Comparison of ENCODE assay signal across 1 cellular context in genomic region chr9:97889941-97890557, GRCh38.
TF ChIP-seq lines count a peak whose summit lies in the region.

No MANE protein-coding gene starts in this region.

TF ChIP-seq in K562, 482 proteins besides CTCF, POLR2A, EP300 and RAD21 (continues in another document):
- TF ChIP-seq, protein P1, sequence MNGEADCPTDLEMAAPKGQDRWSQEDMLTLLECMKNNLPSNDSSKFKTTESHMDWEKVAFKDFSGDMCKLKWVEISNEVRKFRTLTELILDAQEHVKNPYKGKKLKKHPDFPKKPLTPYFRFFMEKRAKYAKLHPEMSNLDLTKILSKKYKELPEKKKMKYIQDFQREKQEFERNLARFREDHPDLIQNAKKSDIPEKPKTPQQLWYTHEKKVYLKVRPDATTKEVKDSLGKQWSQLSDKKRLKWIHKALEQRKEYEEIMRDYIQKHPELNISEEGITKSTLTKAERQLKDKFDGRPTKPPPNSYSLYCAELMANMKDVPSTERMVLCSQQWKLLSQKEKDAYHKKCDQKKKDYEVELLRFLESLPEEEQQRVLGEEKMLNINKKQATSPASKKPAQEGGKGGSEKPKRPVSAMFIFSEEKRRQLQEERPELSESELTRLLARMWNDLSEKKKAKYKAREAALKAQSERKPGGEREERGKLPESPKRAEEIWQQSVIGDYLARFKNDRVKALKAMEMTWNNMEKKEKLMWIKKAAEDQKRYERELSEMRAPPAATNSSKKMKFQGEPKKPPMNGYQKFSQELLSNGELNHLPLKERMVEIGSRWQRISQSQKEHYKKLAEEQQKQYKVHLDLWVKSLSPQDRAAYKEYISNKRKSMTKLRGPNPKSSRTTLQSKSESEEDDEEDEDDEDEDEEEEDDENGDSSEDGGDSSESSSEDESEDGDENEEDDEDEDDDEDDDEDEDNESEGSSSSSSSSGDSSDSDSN (IDR thresholded peaks at IDR 0.05; ENCODE audit: borderline replicate concordance in 1 of 2, low read depth in 2 of 2, low read length in 2 of 2), result no peak
- TF ChIP-seq, protein P2, sequence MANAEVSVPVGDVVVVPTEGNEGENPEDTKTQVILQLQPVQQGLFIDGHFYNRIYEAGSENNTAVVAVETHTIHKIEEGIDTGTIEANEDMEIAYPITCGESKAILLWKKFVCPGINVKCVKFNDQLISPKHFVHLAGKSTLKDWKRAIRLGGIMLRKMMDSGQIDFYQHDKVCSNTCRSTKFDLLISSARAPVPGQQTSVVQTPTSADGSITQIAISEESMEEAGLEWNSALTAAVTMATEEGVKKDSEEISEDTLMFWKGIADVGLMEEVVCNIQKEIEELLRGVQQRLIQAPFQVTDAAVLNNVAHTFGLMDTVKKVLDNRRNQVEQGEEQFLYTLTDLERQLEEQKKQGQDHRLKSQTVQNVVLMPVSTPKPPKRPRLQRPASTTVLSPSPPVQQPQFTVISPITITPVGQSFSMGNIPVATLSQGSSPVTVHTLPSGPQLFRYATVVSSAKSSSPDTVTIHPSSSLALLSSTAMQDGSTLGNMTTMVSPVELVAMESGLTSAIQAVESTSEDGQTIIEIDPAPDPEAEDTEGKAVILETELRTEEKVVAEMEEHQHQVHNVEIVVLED (CRISPR knock-in tag; IDR thresholded peaks at IDR 0.05), result no peak
- peak; percentile 45; the same call in 1 of the 2 replicates for TF ChIP-seq ZNF24 (IDR thresholded peaks at IDR 0.05)
- 0 out of 2 replicates have a peak, but pooled peaks have one; percentile 29 for TF ChIP-seq MAX (CRISPR knock-in tag; IDR thresholded peaks at IDR 0.05)
- 0 out of 4 replicates have a peak, but pooled peaks of 1 of the 2 experiments have one; percentile 43 for TF ChIP-seq RCOR1 (IDR thresholded peaks at IDR 0.05; ENCODE audit: borderline replicate concordance in 1 of 2, low read depth in 2 of 2, low read length in 2 of 2)
- TF ChIP-seq ZBTB7A (IDR thresholded peaks at IDR 0.05; ENCODE audit: borderline replicate concordance, control insufficient read depth, low read depth, low read length), result no peak
- no peak for TF ChIP-seq BRCA1 (IDR thresholded peaks at IDR 0.05)
- TF ChIP-seq BRCA1 (CRISPR knock-in tag; IDR thresholded peaks at IDR 0.05), result no peak
- no peak for TF ChIP-seq RNF2 (IDR thresholded peaks at IDR 0.05)
- TF ChIP-seq SNRNP70 (optimal IDR thresholded peaks at IDR 0.05; ENCODE audit: low read depth, low read length), result no peak
- TF ChIP-seq, protein P3, sequence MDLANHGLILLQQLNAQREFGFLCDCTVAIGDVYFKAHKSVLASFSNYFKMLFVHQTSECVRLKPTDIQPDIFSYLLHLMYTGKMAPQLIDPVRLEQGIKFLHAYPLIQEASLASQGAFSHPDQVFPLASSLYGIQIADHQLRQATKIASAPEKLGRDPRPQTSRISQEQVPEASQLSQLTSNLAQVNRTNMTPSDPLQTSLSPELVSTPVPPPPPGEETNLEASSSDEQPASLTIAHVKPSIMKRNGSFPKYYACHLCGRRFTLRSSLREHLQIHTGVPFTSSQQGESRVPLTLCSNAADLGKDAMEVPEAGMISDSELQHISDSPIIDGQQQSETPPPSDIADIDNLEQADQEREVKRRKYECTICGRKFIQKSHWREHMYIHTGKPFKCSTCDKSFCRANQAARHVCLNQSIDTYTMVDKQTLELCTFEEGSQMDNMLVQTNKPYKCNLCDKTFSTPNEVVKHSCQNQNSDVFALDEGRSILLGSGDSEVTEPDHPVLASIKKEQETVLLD (IDR thresholded peaks at IDR 0.05), result no peak
- no peak for TF ChIP-seq RBM22 (IDR thresholded peaks at IDR 0.05; ENCODE audit: low read depth, low read length, poor library complexity, severe bottlenecking)
- TF ChIP-seq ZZZ3 (IDR thresholded peaks at IDR 0.05), result no peak
- no peak for TF ChIP-seq ATF1 (CRISPR knock-in tag; IDR thresholded peaks at IDR 0.05)
- no peak for TF ChIP-seq ATF1 (tag; IDR thresholded peaks at IDR 0.05)
- TF ChIP-seq ZKSCAN3 (CRISPR knock-in tag; IDR thresholded peaks at IDR 0.05), result no peak
- no peak for TF ChIP-seq ZHX1 (conservative IDR thresholded peaks at IDR 0.05; ENCODE audit: low read length)
- no peak for TF ChIP-seq SAP30 (IDR thresholded peaks at IDR 0.05; ENCODE audit: borderline replicate concordance, insufficient read depth, low read depth, low read length, poor library complexity, severe bottlenecking)
- TF ChIP-seq FOXP4 (CRISPR knock-in tag; IDR thresholded peaks at IDR 0.05; ENCODE audit: borderline replicate concordance), result no peak
- no peak for TF ChIP-seq ETS2 (tag; IDR thresholded peaks at IDR 0.05; ENCODE audit: borderline replicate concordance, poor library complexity, severe bottlenecking)
- no peak for TF ChIP-seq PRPF4 (IDR thresholded peaks at IDR 0.05; ENCODE audit: insufficient read depth, low read depth, low read length, poor library complexity, severe bottlenecking)
- peak in 1 of 3 experiments; percentile 41 for TF ChIP-seq YY1 (IDR thresholded peaks at IDR 0.05; ENCODE audit: borderline replicate concordance in 1 of 3, control insufficient read depth in 1 of 3, extremely low read depth in 1 of 3, insufficient read depth in 3 of 3, insufficient read length in 1 of 3, insufficient replicate concordance in 2 of 3, low read depth in 1 of 3, low read length in 2 of 3)
- TF ChIP-seq ZNF280A (IDR thresholded peaks at IDR 0.05; ENCODE audit: low read depth, partially characterized antibody), result no peak
- peak; percentile 28 for TF ChIP-seq CTCFL (IDR thresholded peaks at IDR 0.05; ENCODE audit: borderline replicate concordance, insufficient read depth, low read depth, low read length, poor library complexity, severe bottlenecking)
- no peak for TF ChIP-seq HLTF (IDR thresholded peaks at IDR 0.05)
- no peak for TF ChIP-seq ZFP91 (CRISPR knock-in tag; IDR thresholded peaks at IDR 0.05)
- no peak for TF ChIP-seq SREBF2 (CRISPR knock-in tag; IDR thresholded peaks at IDR 0.05)
- TF ChIP-seq, protein P4, sequence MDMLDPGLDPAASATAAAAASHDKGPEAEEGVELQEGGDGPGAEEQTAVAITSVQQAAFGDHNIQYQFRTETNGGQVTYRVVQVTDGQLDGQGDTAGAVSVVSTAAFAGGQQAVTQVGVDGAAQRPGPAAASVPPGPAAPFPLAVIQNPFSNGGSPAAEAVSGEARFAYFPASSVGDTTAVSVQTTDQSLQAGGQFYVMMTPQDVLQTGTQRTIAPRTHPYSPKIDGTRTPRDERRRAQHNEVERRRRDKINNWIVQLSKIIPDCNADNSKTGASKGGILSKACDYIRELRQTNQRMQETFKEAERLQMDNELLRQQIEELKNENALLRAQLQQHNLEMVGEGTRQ (CRISPR knock-in tag; IDR thresholded peaks at IDR 0.05), result no peak
- TF ChIP-seq KLF1 (tag; IDR thresholded peaks at IDR 0.05), result no peak
- TF ChIP-seq TRIM24 (IDR thresholded peaks at IDR 0.05), result no peak
- no peak for TF ChIP-seq ZNF324 (CRISPR knock-in tag; IDR thresholded peaks at IDR 0.05)
- no peak for TF ChIP-seq ZEB2 (IDR thresholded peaks at IDR 0.05)
- no peak for TF ChIP-seq HOXB6 (CRISPR knock-in tag; IDR thresholded peaks at IDR 0.05; ENCODE audit: borderline replicate concordance)
- TF ChIP-seq PTRF (tag; IDR thresholded peaks at IDR 0.05), result no peak
- TF ChIP-seq SMC3 (conservative IDR thresholded peaks at IDR 0.05; ENCODE audit: insufficient read depth, low read depth, low read length), result peak; percentile 58
- TF ChIP-seq CBFA2T2 (conservative IDR thresholded peaks at IDR 0.05), result no peak
- no peak for TF ChIP-seq ZFP30 (CRISPR knock-in tag; IDR thresholded peaks at IDR 0.05; ENCODE audit: borderline replicate concordance)
- TF ChIP-seq, protein P5, sequence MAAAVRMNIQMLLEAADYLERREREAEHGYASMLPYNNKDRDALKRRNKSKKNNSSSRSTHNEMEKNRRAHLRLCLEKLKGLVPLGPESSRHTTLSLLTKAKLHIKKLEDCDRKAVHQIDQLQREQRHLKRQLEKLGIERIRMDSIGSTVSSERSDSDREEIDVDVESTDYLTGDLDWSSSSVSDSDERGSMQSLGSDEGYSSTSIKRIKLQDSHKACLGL (CRISPR knock-in tag; IDR thresholded peaks at IDR 0.05; ENCODE audit: borderline replicate concordance, poor library complexity, severe bottlenecking), result no peak
- no peak for TF ChIP-seq ZNF561 (CRISPR knock-in tag; conservative IDR thresholded peaks at IDR 0.05)
- TF ChIP-seq CBX5 (IDR thresholded peaks at IDR 0.05; ENCODE audit: borderline replicate concordance, low read depth), result no peak
- TF ChIP-seq CTBP1 (IDR thresholded peaks at IDR 0.05; ENCODE audit: borderline replicate concordance), result no peak
- TF ChIP-seq, protein P6, sequence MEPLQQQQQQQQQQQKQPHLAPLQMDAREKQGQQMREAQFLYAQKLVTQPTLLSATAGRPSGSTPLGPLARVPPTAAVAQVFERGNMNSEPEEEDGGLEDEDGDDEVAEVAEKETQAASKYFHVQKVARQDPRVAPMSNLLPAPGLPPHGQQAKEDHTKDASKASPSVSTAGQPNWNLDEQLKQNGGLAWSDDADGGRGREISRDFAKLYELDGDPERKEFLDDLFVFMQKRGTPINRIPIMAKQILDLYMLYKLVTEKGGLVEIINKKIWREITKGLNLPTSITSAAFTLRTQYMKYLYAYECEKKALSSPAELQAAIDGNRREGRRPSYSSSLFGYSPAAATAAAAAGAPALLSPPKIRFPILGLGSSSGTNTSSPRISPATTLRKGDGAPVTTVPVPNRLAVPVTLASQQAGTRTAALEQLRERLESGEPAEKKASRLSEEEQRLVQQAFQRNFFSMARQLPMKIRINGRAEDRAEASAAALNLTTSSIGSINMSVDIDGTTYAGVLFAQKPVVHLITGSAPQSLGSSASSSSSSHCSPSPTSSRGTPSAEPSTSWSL (CRISPR knock-in tag; IDR thresholded peaks at IDR 0.05; ENCODE audit: borderline replicate concordance), result no peak
